ENCODE assay signal across 9 cellular contexts in genomic region chrX:1535241-1536041, GRCh38. TPM values are rescaled to one million over a fixed set of nuclear protein-coding genes. Genes with fewer than 3 reads are reported as not detected.
DNase-seq lines count a peak whose midpoint lies in the region; ATAC-seq, FAIRE-seq and TF ChIP-seq lines count a peak whose summit lies in the region.
"Had no signal": no experiment of that assay in that cellular context is flagged by ENCODE, and none has a peak within 500 bp of the region (broad histone marks: within the 10 kb centered on the region; RNA-seq: fewer than 3 reads in every experiment).

No MANE protein-coding gene starts in this region.

- H3K4me3 Mint-ChIP-seq in activated CD4-positive, alpha-beta T cell treated with anti-CD3 and anti-CD28 coated beads, Interleukin-2, amount 10 ng/mL, durations not matched to agents 24 days and 14 days, result peak overlapping the region; percentile 88
- H3K4me3 Mint-ChIP-seq in Calu3 (ENCODE audit: low read depth, unreplicated experiment), result no peak overlapping the region

- no peaks in the 10 kb centered on the region for H3K9me3 ChIP-seq in kidney (ENCODE audit: control insufficient read depth in 1 of 2, low read length in 2 of 2)
- no peaks in the 10 kb centered on the region for H3K9me3 ChIP-seq in transverse colon

- CTCF ChIA-PET in Calu3 (lab: Charles Lee), result no interaction called here

- H3K4me1 ChIP-seq in kidney (ENCODE audit: control insufficient read depth in 1 of 2, insufficient read depth in 1 of 2, low read depth in 1 of 2, low read length in 2 of 2) (peaks cover 0 to 4% of the 10 kb centered on the region in 2 donors), transverse colon (no peaks in the 10 kb centered on the region)

- H3K27ac ChIP-seq in kidney (ENCODE audit: low read depth in 2 of 2, low read length in 2 of 2) (peak overlapping the region; percentile 22 to 32), transverse colon (peak overlapping the region; percentile 75 to 81 (median 78))

- TF ChIP-seq EP300 in transverse colon (IDR thresholded peaks at IDR 0.05; ENCODE audit: low read depth), result no peak

- intact Hi-C loops in activated CD4-positive, alpha-beta T cell treated with anti-CD3 and anti-CD28 coated beads, Interleukin-2, amount 10 ng/mL, durations not matched to agents 24 days and 14 days (cut with micrococcal nuclease), result loop anchor here (1.0 to 10.0 kb wide), 11 partner anchors 7 to 1175 kb away; partner anchors contain the start of genes AKAP17A and SLC25A6
- intact Hi-C loops in kidney (cut with DNase I), result no loop called here
- intact Hi-C loops in transverse colon (cut with DNase I; ENCODE audit: low total_unique reads), result no loop called here
- intact Hi-C loops in Calu3 (cut with micrococcal nuclease; ENCODE audit: unreplicated experiment), result no loop called here

- H3K27me3 Mint-ChIP-seq in activated CD4-positive, alpha-beta T cell treated with anti-CD3 and anti-CD28 coated beads, Interleukin-2, amount 10 ng/mL, durations not matched to agents 24 days and 14 days, result no peaks in the 10 kb centered on the region
- no peaks in the 10 kb centered on the region for H3K27me3 Mint-ChIP-seq in Calu3 (ENCODE audit: unreplicated experiment)

- peaks cover 15% of the 10 kb centered on the region for H3K4me1 Mint-ChIP-seq in activated CD4-positive, alpha-beta T cell treated with anti-CD3 and anti-CD28 coated beads, Interleukin-2, amount 10 ng/mL, durations not matched to agents 24 days and 14 days
- peaks cover 6% of the 10 kb centered on the region for H3K4me1 Mint-ChIP-seq in Calu3 (ENCODE audit: low read depth, unreplicated experiment)

- peaks cover 8% of the 10 kb centered on the region for H3K36me3 Mint-ChIP-seq in activated CD4-positive, alpha-beta T cell treated with anti-CD3 and anti-CD28 coated beads, Interleukin-2, amount 10 ng/mL, durations not matched to agents 24 days and 14 days (ENCODE audit: low read depth)
- H3K36me3 Mint-ChIP-seq in Calu3 (ENCODE audit: insufficient read depth, unreplicated experiment), result no peaks in the 10 kb centered on the region

- peak; percentile 29 for ATAC-seq in HG03354 (IDR thresholded peaks at IDR 0.05; ENCODE audit: poor library complexity, severe bottlenecking, unreplicated experiment)

- TF ChIP-seq POLR2A in transverse colon (IDR thresholded peaks at IDR 0.05), result no peak

- H3K27ac Mint-ChIP-seq in activated CD4-positive, alpha-beta T cell treated with anti-CD3 and anti-CD28 coated beads, Interleukin-2, amount 10 ng/mL, durations not matched to agents 24 days and 14 days, result peak overlapping the region; percentile 98
- no peak overlapping the region for H3K27ac Mint-ChIP-seq in Calu3 (ENCODE audit: unreplicated experiment)

- FAIRE-seq in kidney (lab: Jason Lieb, UNC), result no peak
- FAIRE-seq: H1 had no signal

- no peaks in the 10 kb centered on the region for H3K9me3 Mint-ChIP-seq in activated CD4-positive, alpha-beta T cell treated with anti-CD3 and anti-CD28 coated beads, Interleukin-2, amount 10 ng/mL, durations not matched to agents 24 days and 14 days
- H3K9me3 Mint-ChIP-seq in Calu3 (ENCODE audit: low read depth, unreplicated experiment), result no peaks in the 10 kb centered on the region

- 60 to 62% methylated on average over 6 to 33 of the region's 33 CpGs for WGBS in transverse colon (ENCODE audit: low coverage in 1 of 2), 2 donors

- peak overlapping the region; percentile 46 to 65 for H3K9ac ChIP-seq in kidney (ENCODE audit: low read length in 2 of 2)

- H3K4me3 ChIP-seq in GM12875 (ENCODE audit: low read depth, low read length), result peak overlapping the region; percentile 77
- peak overlapping the region; percentile 50 to 57 for H3K4me3 ChIP-seq in kidney (ENCODE audit: low read length in 2 of 2)
- H3K4me3 ChIP-seq in transverse colon, result peak overlapping the region in 3 of 4 donors; percentile 11 to 47 (median 28)

- DNase-seq in activated CD4-positive, alpha-beta T cell treated with anti-CD3 and anti-CD28 coated beads, Interleukin-2, amount 10 ng/mL, durations not matched to agents 24 days and 14 days, result peak; percentile 84
- DNase-seq in kidney (no peak), transverse colon (peak; percentile 39), NCI-H2171 treated with DMSO at 0.1 percent for 48 hours (lab: John Stamatoyannopoulos, UW) (no peak), NCI-H345 (lab: John Stamatoyannopoulos, UW) (no peak), Calu3 (no peak)

- in situ Hi-C loops in transverse colon (cut with MboI; ENCODE audit: low pct_ligation_motif_present in 1 of 4, low pct_unique_long_range_greater_than_20kb in 1 of 4, low sequenced_read_pairs in 3 of 4), result no loop called here

- no TSS peak for BruUV-seq in Calu3 (replicated peaks; lab: Mats Ljungman, UMichigan)

- H3K27me3 ChIP-seq in transverse colon, result no peaks in the 10 kb centered on the region

- H3K36me3 ChIP-seq in kidney (ENCODE audit: control insufficient read depth in 1 of 2, insufficient read depth in 2 of 2, low read length in 2 of 2) (no peaks in the 10 kb centered on the region), transverse colon (no peaks in the 10 kb centered on the region)

- TF ChIP-seq CTCF in GM12875 (IDR thresholded peaks at IDR 0.05; ENCODE audit: borderline replicate concordance, insufficient read depth, low read depth, low read length), result no peak
- TF ChIP-seq CTCF in kidney (IDR thresholded peaks at IDR 0.05; ENCODE audit: borderline replicate concordance, extremely low read depth, insufficient read depth), result no peak
- TF ChIP-seq CTCF in transverse colon (IDR thresholded peaks at IDR 0.05), result no peak
- TF ChIP-seq CTCF in Calu3 (IDR thresholded peaks at IDR 0.05; ENCODE audit: unreplicated experiment), result no peak

RNA-seq across cellular contexts. Expression of gene P2RY8, which starts 1.5 kb away (rescaled TPM):
- total RNA-seq in activated CD4-positive, alpha-beta T cell treated with anti-CD3 and anti-CD28 coated beads, Interleukin-2, amount 10 ng/mL, durations not matched to agents 24 days and 14 days, result 19.1 and 19.5 TPM in 2 replicates
- total RNA-seq in kidney (6.6 TPM), transverse colon (1 to 10 TPM in 2 of 4 donors, under 1 TPM in 1, not detected in 1; 0.55 to 6.0 (median 3.0) TPM), Calu3 (2022) (0.07 TPM in 1 of 2 replicates, not detected in the other)
- 1.4 TPM for polyA plus RNA-seq in kidney (ENCODE audit: insufficient read depth, low read depth, low replicate concordance)

RNA-seq across cellular contexts. Expression of gene AKAP17A, which starts 56.0 kb away (rescaled TPM):
- total RNA-seq in activated CD4-positive, alpha-beta T cell treated with anti-CD3 and anti-CD28 coated beads, Interleukin-2, amount 10 ng/mL, durations not matched to agents 24 days and 14 days, result 59.6 and 62.0 TPM in 2 replicates
- total RNA-seq in kidney (45.1 TPM), transverse colon (100 to 1,000 TPM in 2 of 4 donors, 10 to 100 TPM in 2; 53.7 to 134 (median 97.7) TPM), Calu3 (2022) (39.4 and 39.9 TPM in 2 replicates)
- 19.6 TPM for polyA plus RNA-seq in kidney (ENCODE audit: insufficient read depth, low read depth, low replicate concordance)

Comparison
In these comparisons a context has a peak if more than half of its experiments do, and no peak if none do; other contexts are left out.
1. DNase-seq: peak in activated CD4-positive, alpha-beta T cell treated with anti-CD3 and anti-CD28 coated beads, Interleukin-2, amount 10 ng/mL, durations not matched to agents 24 days and 14 days (single experiment) and transverse colon (single experiment); none in kidney (single experiment), NCI-H2171 treated with DMSO at 0.1 percent for 48 hours (single experiment), NCI-H345 (single experiment) and Calu3 (single experiment).
2. Peak in every context shown above with its lines, with median percentiles within 50 percentile points of each other: H3K4me3 ChIP-seq.